ENCODE assay signal across 2 cellular contexts in genomic region chr15:79054350-79054749, GRCh38.
TF ChIP-seq lines count a peak whose summit lies in the region.

No MANE protein-coding gene starts in this region.

TF ChIP-seq in HepG2, 621 proteins besides CTCF, POLR2A, EP300 and RAD21 (continues in another document):
- TF ChIP-seq ARID4A (CRISPR knock-in tag; IDR thresholded peaks at IDR 0.05; ENCODE audit: borderline replicate concordance) (no peak), ZNF792 (CRISPR knock-in tag; IDR thresholded peaks at IDR 0.05) (no peak), GMEB1 (CRISPR knock-in tag; IDR thresholded peaks at IDR 0.05; ENCODE audit: borderline replicate concordance) (no peak), NBN (conservative IDR thresholded peaks at IDR 0.05) (no peak), RAD51 (IDR thresholded peaks at IDR 0.05; ENCODE audit: borderline replicate concordance) (peak; percentile 81), ZNF639 (CRISPR knock-in tag; conservative IDR thresholded peaks at IDR 0.05) (no peak), MNT (IDR thresholded peaks at IDR 0.05) (peak; percentile 67), ARHGAP35 (CRISPR knock-in tag; IDR thresholded peaks at IDR 0.05; ENCODE audit: borderline replicate concordance) (no peak), ZNF34 (CRISPR knock-in tag; IDR thresholded peaks at IDR 0.05; ENCODE audit: borderline replicate concordance) (no peak), ZNF33A (CRISPR knock-in tag; IDR thresholded peaks at IDR 0.05; ENCODE audit: borderline replicate concordance) (no peak), ZSCAN12 (CRISPR knock-in tag; IDR thresholded peaks at IDR 0.05) (no peak), CAMTA2 (CRISPR knock-in tag; IDR thresholded peaks at IDR 0.05; ENCODE audit: borderline replicate concordance) (no peak), USF2 (IDR thresholded peaks at IDR 0.05; ENCODE audit: low read depth, low read length) (peak; percentile 70), USF2 (CRISPR knock-in tag; IDR thresholded peaks at IDR 0.05; ENCODE audit: borderline replicate concordance) (no peak), MXD1 (CRISPR knock-in tag; IDR thresholded peaks at IDR 0.05) (no peak)

TF ChIP-seq in H1, 55 proteins besides CTCF, POLR2A, EP300 and RAD21:
- TF ChIP-seq MAX (IDR thresholded peaks at IDR 0.05): 0 out of 2 replicates have a peak, but pooled peaks have one; percentile 26
- no peak for TF ChIP-seq SIX5 (IDR thresholded peaks at IDR 0.05; ENCODE audit: low read depth, low read length)
- peak; percentile 53; the same call in 1 of the 2 replicates for TF ChIP-seq E2F6 (IDR thresholded peaks at IDR 0.05)
TF ChIP-seq in H1: peak in this region for 2.
